Comparison of ENCODE assay signal across 31 cellular contexts in the genomic region with DNA sequence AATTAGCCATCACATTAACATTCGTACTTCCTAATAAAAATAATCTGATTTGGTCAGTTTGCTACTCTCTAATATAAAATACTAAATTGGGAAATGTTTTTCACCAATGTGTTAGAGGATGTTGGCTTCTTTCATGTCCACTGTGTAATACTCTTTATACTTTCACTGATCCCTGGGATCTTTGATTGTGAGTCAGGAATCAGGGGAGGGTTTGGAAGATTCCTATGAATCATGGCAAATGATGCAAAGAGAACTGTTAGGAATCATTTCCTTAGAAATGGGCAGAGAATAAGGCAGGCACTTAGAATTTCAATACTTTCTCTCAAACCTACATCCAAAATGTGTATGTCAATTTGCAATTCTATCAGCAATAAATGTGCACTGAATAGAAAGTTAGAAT. TPM values are rescaled to one million over a fixed set of nuclear protein-coding genes. Genes with fewer than 3 reads are reported as not detected.
"Had no signal": no experiment of that assay in that cellular context is flagged by ENCODE, and none has a peak within 500 bp of the region (broad histone marks: within the 10 kb centered on the region; RNA-seq: fewer than 3 reads in every experiment).

No MANE protein-coding gene starts in this region.

- DNase-seq: activated CD4-positive, alpha-beta memory T cell treated with anti-CD3 and anti-CD28 coated beads, Interleukin-2, amount 10 ng/mL, durations not matched to agents 7 days and 5 days; activated CD4-positive, alpha-beta T cell treated with anti-CD3 and anti-CD28 coated beads for 36 hours; activated CD4-positive, alpha-beta T cell treated with anti-CD3 and anti-CD28 coated beads, Interleukin-2, amount 50 U/mL, for 1 hour; activated gamma-delta T cell; activated naive CD4-positive, alpha-beta T cell treated with anti-CD3 and anti-CD28 coated beads for 36 hours; activated T-cell treated with anti-CD3 and anti-CD28 coated beads for 4 hours; activated T-cell treated with anti-CD3 and anti-CD28 coated beads, Interleukin-2, amount 50 U/mL, for 48 hours; amygdala; KG1; MG63; MV-4-11; NCI-H1092 treated with DMSO at 0.1 percent for 48 hours; NCI-H1417 treated with DMSO at 0.1 percent for 48 hours; NCI-H1694; NCI-H2029; NCI-H2107; NCI-H510A treated with DMSO at 0.1 percent for 48 hours; NCI-H69; NK-92 treated with Interleukin-12 subunit alpha and Interleukin-12 subunit beta, amount 100 ng/mL, for 24 hours; OCI-M1; Peyer's patch; SIG-M5; T-cell; T-helper 2 cell; WERI-Rb-1 had no signal

- H3K27me3 ChIP-seq: MG63, Peyer's patch had no signal

- H3K36me3 ChIP-seq: MG63, Peyer's patch, WERI-Rb-1 had no signal

- H3K4me1 ChIP-seq: Peyer's patch had no signal

- H3K4me3 ChIP-seq: MG63, Peyer's patch, SK-N-MC had no signal

- ATAC-seq: activated CD4-positive, alpha-beta T cell treated with anti-CD3 and anti-CD28 coated beads for 36 hours; activated T-helper 17 cell treated with anti-CD3 and anti-CD28 coated beads, Interleukin-2, amount 50 U/mL, for 72 hours; T-cell had no signal

- FAIRE-seq: astrocyte had no signal

- H3K27ac ChIP-seq: Peyer's patch, SK-N-MC, WERI-Rb-1 had no signal

- H3K9me3 ChIP-seq: MG63, Peyer's patch had no signal

RNA-seq across cellular contexts. Expression of gene KRTAP24-1, which starts 31.0 kb away (rescaled TPM):
- total RNA-seq: activated CD4-positive, alpha-beta memory T cell treated with anti-CD3 and anti-CD28 coated beads, Interleukin-2, amount 10 ng/mL, durations not matched to agents 7 days and 5 days; activated CD4-positive, alpha-beta T cell treated with anti-CD3 and anti-CD28 coated beads for 36 hours; activated CD8-positive, alpha-beta memory T cell treated with anti-CD3 and anti-CD28 coated beads for 36 hours; activated naive CD4-positive, alpha-beta T cell treated with anti-CD3 and anti-CD28 coated beads for 36 hours; activated T-helper 17 cell treated with anti-CD3 and anti-CD28 coated beads, Interleukin-2, amount 50 U/mL, for 72 hours; astrocyte; cardiac septum; Peyer's patch; T-cell had no signal
- polyA plus RNA-seq: IgD-negative memory B cell had no signal

RNA-seq across cellular contexts. Expression of gene CLDN8, which starts 35.9 kb away (rescaled TPM):
- total RNA-seq: activated CD4-positive, alpha-beta memory T cell treated with anti-CD3 and anti-CD28 coated beads, Interleukin-2, amount 10 ng/mL, durations not matched to agents 7 days and 5 days; activated CD4-positive, alpha-beta T cell treated with anti-CD3 and anti-CD28 coated beads for 36 hours; activated CD8-positive, alpha-beta memory T cell treated with anti-CD3 and anti-CD28 coated beads for 36 hours; activated naive CD4-positive, alpha-beta T cell treated with anti-CD3 and anti-CD28 coated beads for 36 hours; activated T-helper 17 cell treated with anti-CD3 and anti-CD28 coated beads, Interleukin-2, amount 50 U/mL, for 72 hours; astrocyte; cardiac septum; T-cell had no signal
- polyA plus RNA-seq: IgD-negative memory B cell had no signal

RNA-seq across cellular contexts. Expression of gene KRTAP25-1, which starts 37.5 kb away (rescaled TPM):
- total RNA-seq: activated CD4-positive, alpha-beta memory T cell treated with anti-CD3 and anti-CD28 coated beads, Interleukin-2, amount 10 ng/mL, durations not matched to agents 7 days and 5 days; activated CD4-positive, alpha-beta T cell treated with anti-CD3 and anti-CD28 coated beads for 36 hours; activated CD8-positive, alpha-beta memory T cell treated with anti-CD3 and anti-CD28 coated beads for 36 hours; activated naive CD4-positive, alpha-beta T cell treated with anti-CD3 and anti-CD28 coated beads for 36 hours; activated T-helper 17 cell treated with anti-CD3 and anti-CD28 coated beads, Interleukin-2, amount 50 U/mL, for 72 hours; astrocyte; cardiac septum; Peyer's patch; T-cell had no signal
- polyA plus RNA-seq: IgD-negative memory B cell had no signal
